ENCODE assay signal across 23 cellular contexts in the genomic region with DNA sequence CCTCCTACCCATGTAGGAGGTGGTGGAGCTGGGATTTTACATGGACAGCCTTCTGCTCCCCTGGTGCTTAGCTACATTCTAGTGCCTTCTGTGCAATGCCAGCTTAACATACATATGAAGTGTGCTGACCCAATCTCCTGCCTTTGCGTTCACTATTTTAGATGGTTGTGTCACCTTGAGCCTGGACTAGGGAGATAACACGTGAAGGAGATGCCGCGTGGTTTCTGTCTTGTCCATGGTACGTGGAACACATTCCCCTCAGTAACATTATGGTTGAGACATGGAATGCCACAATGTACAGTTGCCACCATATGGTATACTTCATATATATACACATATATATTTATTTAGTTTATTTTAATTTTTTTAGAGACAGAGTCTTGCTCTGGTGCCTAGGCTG. TPM values are rescaled to one million over a fixed set of nuclear protein-coding genes. Genes with fewer than 3 reads are reported as not detected.
DNase-seq lines count a peak whose midpoint lies in the region; ATAC-seq and TF ChIP-seq lines count a peak whose summit lies in the region.
"Had no signal": no experiment of that assay in that cellular context is flagged by ENCODE, and none has a peak within 500 bp of the region (broad histone marks: within the 10 kb centered on the region; RNA-seq: fewer than 3 reads in every experiment).

No MANE protein-coding gene starts in this region.

- TF ChIP-seq POLR2A in gastroesophageal sphincter (IDR thresholded peaks at IDR 0.05) (no peak), sigmoid colon (IDR thresholded peaks at IDR 0.05) (no peak), GM18505 (IDR thresholded peaks at IDR 0.05; ENCODE audit: borderline replicate concordance, extremely low read depth, insufficient read depth, insufficient read length) (no peak)

- intact Hi-C loops in cardiac septum (cut with DNase I), result no loop called here
- intact Hi-C loops in sigmoid colon (cut with DNase I), result no loop called here

- H3K4me1 ChIP-seq in cardiac muscle cell (ENCODE audit: low read depth), result peaks cover 83% of the 10 kb centered on the region
- H3K4me1 ChIP-seq in gastroesophageal sphincter, result peaks cover 0 to 43% (median 0%) of the 10 kb centered on the region in 3 donors
- H3K4me1 ChIP-seq in sigmoid colon, result peaks cover 0 to 33% (median 13%) of the 10 kb centered on the region in 4 donors
- H3K4me1 ChIP-seq: BE2C had no signal

- WGBS in gastroesophageal sphincter (ENCODE audit: low coverage in 1 of 2), 2 donors, result 91 to 100% methylated on average over 2 to 5 of the region's 5 CpGs
- 93 to 98% methylated on average over 5 of the region's 5 CpGs for WGBS in sigmoid colon, 2 donors

- H3K9me3 ChIP-seq in cardiac muscle cell (ENCODE audit: low read depth), result no peaks in the 10 kb centered on the region
- no peaks in the 10 kb centered on the region for H3K9me3 ChIP-seq in gastroesophageal sphincter
- no peaks in the 10 kb centered on the region for H3K9me3 ChIP-seq in sigmoid colon
- H3K9me3 ChIP-seq: BE2C had no signal

- no peak for TF ChIP-seq CTCF in cardiac muscle cell (IDR thresholded peaks at IDR 0.05; ENCODE audit: low read depth, low read length)
- no peak for TF ChIP-seq CTCF in coronary artery (IDR thresholded peaks at IDR 0.05)
- no peak for TF ChIP-seq CTCF in gastroesophageal sphincter (IDR thresholded peaks at IDR 0.05)
- TF ChIP-seq CTCF in sigmoid colon (IDR thresholded peaks at IDR 0.05), result no peak

- no peak for TF ChIP-seq EP300 in gastroesophageal sphincter (IDR thresholded peaks at IDR 0.05)
- TF ChIP-seq EP300 in sigmoid colon (IDR thresholded peaks at IDR 0.05), result no peak

- ATAC-seq in gastroesophageal sphincter (no peak), GM18498 (IDR thresholded peaks at IDR 0.05; ENCODE audit: unreplicated experiment) (no peak), GM18505 (IDR thresholded peaks at IDR 0.05; ENCODE audit: unreplicated experiment) (no peak)
- ATAC-seq: GM12878, HCT116 had no signal

- no peak for DNase-seq in cardiac muscle cell (ENCODE audit: low read depth in 1 of 2, low spot score in 1 of 2)
- no peak for DNase-seq in cardiac septum (ENCODE audit: low spot score)
- DNase-seq in coronary artery (ENCODE audit: low spot score), result peak; percentile 36
- DNase-seq in sigmoid colon, result no peak
- DNase-seq in cortex of kidney (lab: John Stamatoyannopoulos, UW), result no peak
- DNase-seq: ACHN; AML-193; BE2C; CD4-positive, alpha-beta T cell; CD8-positive, alpha-beta memory T cell; DMS 273 treated with DMSO at 0.1 percent for 48 hours; DMS79; EL; GDM1; GOT3; H7 had no signal

- no peaks in the 10 kb centered on the region for H3K36me3 ChIP-seq in cardiac muscle cell
- H3K36me3 ChIP-seq in gastroesophageal sphincter, result no peaks in the 10 kb centered on the region
- H3K36me3 ChIP-seq in sigmoid colon, result no peaks in the 10 kb centered on the region
- H3K36me3 ChIP-seq: BE2C had no signal

- no peak overlapping the region for H3K4me3 ChIP-seq in cardiac muscle cell
- H3K4me3 ChIP-seq in coronary artery, result no peak overlapping the region
- no peak overlapping the region for H3K4me3 ChIP-seq in gastroesophageal sphincter
- H3K4me3 ChIP-seq in sigmoid colon, result no peak overlapping the region
- H3K4me3 ChIP-seq: BLaER1 treated with 17β-estradiol and CSF1 and Interleukin-3, amounts not matched to agents 10 nM and 100 nM; GM12878 had no signal

- peak overlapping the region; percentile 82 for H3K27ac ChIP-seq in cardiac muscle cell
- H3K27ac ChIP-seq in coronary artery, result no peak overlapping the region
- H3K27ac ChIP-seq in gastroesophageal sphincter, result peak overlapping the region in 3 of 4 donors; percentile 20 to 62 (median 53)
- H3K27ac ChIP-seq in sigmoid colon, result peak overlapping the region; percentile 59 to 77 (median 66)
- H3K27ac ChIP-seq: 22Rv1; BLaER1 treated with 17β-estradiol and CSF1 and Interleukin-3, amounts not matched to agents 10 nM and 100 nM had no signal

- no peaks in the 10 kb centered on the region for H3K27me3 ChIP-seq in cardiac muscle cell
- no peaks in the 10 kb centered on the region for H3K27me3 ChIP-seq in gastroesophageal sphincter
- no peaks in the 10 kb centered on the region for H3K27me3 ChIP-seq in sigmoid colon
- H3K27me3 ChIP-seq: BE2C; BLaER1 treated with 17β-estradiol and CSF1 and Interleukin-3, amounts not matched to agents 10 nM and 100 nM had no signal

RNA-seq across cellular contexts. Expression of a gene that starts 54.0 kb away (rescaled TPM):
- 28.7 and 29.9 TPM in 2 replicates for total RNA-seq in cardiac muscle cell
- polyA plus RNA-seq in cardiac muscle cell, result 21.8 and 28.8 TPM in 2 replicates
- total RNA-seq in cardiac septum, result 11.3 TPM
- total RNA-seq in gastroesophageal sphincter, result 10 to 100 TPM; 27.7 to 49.1 (median 39.6) TPM
- 10 to 100 TPM; 16.1 to 25.8 (median 19.5) TPM for total RNA-seq in sigmoid colon
- polyA plus RNA-seq in sigmoid colon, result 10 to 100 TPM in 1 of 3 donors, 1 to 10 TPM in 2; 6.5 to 10.8 (median 8.7) TPM

Comparison
In these comparisons a context has a peak if more than half of its experiments do, and no peak if none do; other contexts are left out.
1. H3K27ac ChIP-seq: peak in cardiac muscle cell (single experiment), gastroesophageal sphincter (3 of 4) and sigmoid colon (4 of 4); none in coronary artery (0 of 2).